Comparison of ENCODE assay signal across 19 cellular contexts in genomic region chr18:60950634-60951033, GRCh38.
DNase-seq lines count a peak whose midpoint lies in the region; ATAC-seq, FAIRE-seq and TF ChIP-seq lines count a peak whose summit lies in the region.
"Had no signal": no experiment of that assay in that cellular context is flagged by ENCODE, and none has a peak within 500 bp of the region (broad histone marks: within the 10 kb centered on the region; RNA-seq: fewer than 3 reads in every experiment).

No MANE protein-coding gene starts in this region.

- peak overlapping the region; percentile 94; the same call in 1 of the 2 replicates for H2AFZ ChIP-seq in OCI-LY1 (ENCODE audit: low read length)

- no peak for TF ChIP-seq CTCF in OCI-LY1 (IDR thresholded peaks at IDR 0.05; ENCODE audit: low read length)
- TF ChIP-seq CTCF in pancreas (IDR thresholded peaks at IDR 0.05): no peak

- intact Hi-C loops in pancreas (cut with DNase I): no loop called here
- intact Hi-C loops in aorta (cut with DNase I): no loop called here

- DNase-seq in dermis microvascular lymphatic vessel endothelial cell (ENCODE audit: low read depth in 2 of 2) (peak; percentile 30 to 33), pancreas (no peak), putamen (ENCODE audit: low spot score) (no peak), Kasumi-1 (lab: John Stamatoyannopoulos, UW) (no peak), aorta (no peak)
- DNase-seq: C1 segment of cervical spinal cord; Calu3; CD4-positive, alpha-beta memory T cell; COR-L47; DMS153; DND-41; GOT3; HFFc6 had no signal

- H3K36me3 ChIP-seq in OCI-LY1 (ENCODE audit: insufficient read depth, low read length): no peaks in the 10 kb centered on the region
- no peaks in the 10 kb centered on the region for H3K36me3 ChIP-seq in pancreas
- H3K36me3 ChIP-seq in aorta (ENCODE audit: control insufficient read depth in 1 of 2, insufficient read depth in 2 of 2, low read length in 1 of 2): no peaks in the 10 kb centered on the region
- H3K36me3 ChIP-seq: HAP-1 had no signal

- H3K27me3 ChIP-seq in OCI-LY1 (ENCODE audit: insufficient read depth, low read length): no peaks in the 10 kb centered on the region
- H3K27me3 ChIP-seq in pancreas: no peaks in the 10 kb centered on the region
- H3K27me3 ChIP-seq in aorta (ENCODE audit: control insufficient read depth in 1 of 2, insufficient read depth in 2 of 2, low read length in 1 of 2): no peaks in the 10 kb centered on the region

- H3K9me3 ChIP-seq in OCI-LY1 (ENCODE audit: low read length) (0 out of 2 replicates have a peak, but pooled peaks cover 4% of the 10 kb centered on the region), pancreas (no peaks in the 10 kb centered on the region), aorta (ENCODE audit: control insufficient read depth, low read length) (no peaks in the 10 kb centered on the region)
- H3K9me3 ChIP-seq: HAP-1 had no signal

- WGBS in pancreas, 2 donors: 11 to 13% methylated on average over 2 of the region's 2 CpGs
- 45 to 48% methylated on average over 2 of the region's 2 CpGs for WGBS in aorta, 2 donors

- no peak overlapping the region for H3K4me2 ChIP-seq in OCI-LY1 (ENCODE audit: low read length)

- peak in 3 of 4 donors; percentile 28 to 54 (median 53) for ATAC-seq in pancreas
- no peak for ATAC-seq in HG02884 (IDR thresholded peaks at IDR 0.05; ENCODE audit: unreplicated experiment)
- ATAC-seq in aorta (ENCODE audit: low FRiP score): no peak

- H3F3A ChIP-seq in OCI-LY1 (ENCODE audit: insufficient read depth, low read length): no peaks in the 10 kb centered on the region

- no peaks in the 10 kb centered on the region for H3K9me2 ChIP-seq in OCI-LY1 (ENCODE audit: low read depth, low read length)

- H3K4me1 ChIP-seq in OCI-LY1 (ENCODE audit: insufficient read depth, low read length, severe bottlenecking): peaks cover 4% of the 10 kb centered on the region
- no peaks in the 10 kb centered on the region for H3K4me1 ChIP-seq in pancreas
- peaks cover 0 to 2% of the 10 kb centered on the region in 2 donors for H3K4me1 ChIP-seq in aorta (ENCODE audit: control insufficient read depth in 1 of 2, insufficient read depth in 2 of 2, low read length in 2 of 2)
- H3K4me1 ChIP-seq: HAP-1 had no signal

- H3K9ac ChIP-seq in OCI-LY1 (ENCODE audit: low read length): no peak overlapping the region

- H3K4me3 ChIP-seq in OCI-LY1 (ENCODE audit: low read depth, low read length, poor library complexity, severe bottlenecking) (no peak overlapping the region), pancreas (no peak overlapping the region), aorta (ENCODE audit: low read length in 2 of 2) (no peak overlapping the region)
- H3K4me3 ChIP-seq: HAP-1 had no signal

- FAIRE-seq in pancreas (lab: Jason Lieb, UNC): no peak
- FAIRE-seq: G401.6, GM12892, H54 had no signal

- H4K20me1 ChIP-seq in OCI-LY1 (ENCODE audit: insufficient read depth, low read length): no peaks in the 10 kb centered on the region

- H3K79me2 ChIP-seq in OCI-LY1 (ENCODE audit: insufficient read depth, low read length): no peaks in the 10 kb centered on the region

- no peak overlapping the region for H3K27ac ChIP-seq in OCI-LY1 (ENCODE audit: low read depth, low read length, poor library complexity, severe bottlenecking)
- H3K27ac ChIP-seq in pancreas: no peak overlapping the region
- H3K27ac ChIP-seq in aorta (ENCODE audit: low read depth in 1 of 2, low read length in 2 of 2): no peak overlapping the region

Comparison
In these comparisons a context has a peak if more than half of its experiments do, and no peak if none do; other contexts are left out.
1. DNase-seq: peak in dermis microvascular lymphatic vessel endothelial cell (2 of 2); none in pancreas (0 of 6), putamen (single experiment), Kasumi-1 (0 of 2) and aorta (0 of 2).
2. ATAC-seq: peak in pancreas (3 of 4); none in HG02884 (single experiment) and aorta (single experiment).